In the genomic region with DNA sequence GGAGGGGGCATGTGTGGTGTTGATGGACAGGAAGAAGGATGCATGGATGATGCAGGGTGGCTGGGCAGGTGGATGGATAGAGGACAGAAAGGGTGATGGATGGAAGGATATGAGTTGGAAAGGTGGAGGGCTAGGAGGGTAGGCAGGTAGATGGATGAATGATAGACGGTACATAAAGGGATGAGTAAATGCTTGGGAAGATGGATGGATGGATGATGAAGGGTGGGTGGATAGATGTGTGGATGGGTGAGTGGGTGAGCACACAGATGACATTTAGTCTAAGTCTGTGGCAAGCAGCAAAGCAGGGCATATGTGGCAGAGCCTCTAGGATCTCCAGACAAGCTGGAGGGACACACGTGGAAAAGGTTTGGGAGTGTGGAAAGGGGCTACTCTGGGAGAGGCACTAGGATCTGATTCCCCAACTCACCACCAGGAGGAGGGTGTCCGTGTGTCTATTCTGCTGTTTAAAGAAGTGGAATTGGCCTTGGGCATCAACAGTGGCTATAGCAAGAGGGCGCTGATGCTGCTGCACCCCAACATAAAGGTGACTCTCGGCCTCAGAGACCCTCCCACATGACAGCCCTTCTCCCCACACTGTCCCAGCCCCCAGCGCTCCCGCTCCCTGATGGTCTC, we compare ENCODE assay signal across 1 cellular context.
TF ChIP-seq lines count a peak whose summit lies in the region.

No MANE protein-coding gene starts in this region.

TF ChIP-seq in SK-N-SH treated with all-trans-retinoic acid at 6 μM for 48 hours, 23 proteins besides CTCF, POLR2A, EP300 and RAD21 (continued from another document):
- TF ChIP-seq, protein P1, sequence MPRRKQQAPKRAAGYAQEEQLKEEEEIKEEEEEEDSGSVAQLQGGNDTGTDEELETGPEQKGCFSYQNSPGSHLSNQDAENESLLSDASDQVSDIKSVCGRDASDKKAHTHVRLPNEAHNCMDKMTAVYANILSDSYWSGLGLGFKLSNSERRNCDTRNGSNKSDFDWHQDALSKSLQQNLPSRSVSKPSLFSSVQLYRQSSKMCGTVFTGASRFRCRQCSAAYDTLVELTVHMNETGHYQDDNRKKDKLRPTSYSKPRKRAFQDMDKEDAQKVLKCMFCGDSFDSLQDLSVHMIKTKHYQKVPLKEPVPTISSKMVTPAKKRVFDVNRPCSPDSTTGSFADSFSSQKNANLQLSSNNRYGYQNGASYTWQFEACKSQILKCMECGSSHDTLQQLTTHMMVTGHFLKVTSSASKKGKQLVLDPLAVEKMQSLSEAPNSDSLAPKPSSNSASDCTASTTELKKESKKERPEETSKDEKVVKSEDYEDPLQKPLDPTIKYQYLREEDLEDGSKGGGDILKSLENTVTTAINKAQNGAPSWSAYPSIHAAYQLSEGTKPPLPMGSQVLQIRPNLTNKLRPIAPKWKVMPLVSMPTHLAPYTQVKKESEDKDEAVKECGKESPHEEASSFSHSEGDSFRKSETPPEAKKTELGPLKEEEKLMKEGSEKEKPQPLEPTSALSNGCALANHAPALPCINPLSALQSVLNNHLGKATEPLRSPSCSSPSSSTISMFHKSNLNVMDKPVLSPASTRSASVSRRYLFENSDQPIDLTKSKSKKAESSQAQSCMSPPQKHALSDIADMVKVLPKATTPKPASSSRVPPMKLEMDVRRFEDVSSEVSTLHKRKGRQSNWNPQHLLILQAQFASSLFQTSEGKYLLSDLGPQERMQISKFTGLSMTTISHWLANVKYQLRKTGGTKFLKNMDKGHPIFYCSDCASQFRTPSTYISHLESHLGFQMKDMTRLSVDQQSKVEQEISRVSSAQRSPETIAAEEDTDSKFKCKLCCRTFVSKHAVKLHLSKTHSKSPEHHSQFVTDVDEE (CRISPR knock-in tag; IDR thresholded peaks at IDR 0.05) = no peak
- TF ChIP-seq ESRRG (CRISPR knock-in tag; IDR thresholded peaks at IDR 0.05) (no peak), ARNTL (CRISPR knock-in tag; IDR thresholded peaks at IDR 0.05; ENCODE audit: borderline replicate concordance, low read depth) (no peak), TOX (CRISPR knock-in tag; IDR thresholded peaks at IDR 0.05; ENCODE audit: borderline replicate concordance) (no peak)
